Comparison of ENCODE assay signal across 1 cellular context in genomic region chr10:7449063-7449695, GRCh38.
TF ChIP-seq lines count a peak whose summit lies in the region.

No MANE protein-coding gene starts in this region.

TF ChIP-seq in HepG2, 621 proteins besides CTCF, POLR2A, EP300 and RAD21:
- TF ChIP-seq ZNF512 (CRISPR knock-in tag; IDR thresholded peaks at IDR 0.05) (no peak), ZNF317 (CRISPR knock-in tag; IDR thresholded peaks at IDR 0.05) (peak; percentile 95)
